Comparison of ENCODE assay signal across 37 cellular contexts in the genomic region with DNA sequence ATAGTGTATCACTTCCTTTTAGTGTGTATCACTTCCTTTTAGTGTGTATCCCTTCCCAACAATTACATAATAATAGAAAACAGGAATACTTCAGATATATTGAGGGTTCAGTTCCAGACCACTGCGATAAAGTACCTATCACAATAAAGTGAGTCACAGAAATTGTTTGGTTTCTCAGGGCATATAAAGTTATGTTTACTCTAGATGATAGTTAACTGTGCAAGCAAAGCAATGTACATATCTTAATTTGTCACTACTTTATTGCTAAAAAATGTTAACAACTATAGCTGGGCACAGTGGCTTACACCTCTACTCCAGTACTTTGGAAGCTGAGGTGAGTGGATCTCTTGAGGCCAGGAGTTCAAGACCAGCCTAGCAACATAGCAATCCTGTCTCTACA.
"Had no signal": no experiment of that assay in that cellular context is flagged by ENCODE, and none has a peak within 500 bp of the region (broad histone marks: within the 10 kb centered on the region; RNA-seq: fewer than 3 reads in every experiment).

No MANE protein-coding gene starts in this region.

- H3K4me3 Mint-ChIP-seq: activated B cell treated with CpG ODN at 0.5 μM for 24 hours; activated CD4-positive, alpha-beta memory T cell treated with anti-CD3 and anti-CD28 coated beads, Interleukin-2, amount 10 ng/mL, durations not matched to agents 7 days and 5 days; activated CD4-positive, alpha-beta T cell treated with anti-CD3 and anti-CD28 coated beads for 36 hours; activated CD4-positive, alpha-beta T cell treated with anti-CD3 and anti-CD28 coated beads, Interleukin-2, amount 10 ng/mL, durations not matched to agents 7 days and 5 days; activated CD8-positive, alpha-beta memory T cell treated with anti-CD3 and anti-CD28 coated beads, Interleukin-2, amount 10 ng/mL, durations not matched to agents 7 days and 5 days; activated CD8-positive, alpha-beta T cell treated with anti-CD3 and anti-CD28 coated beads, Interleukin-2, amount 10 ng/mL, durations not matched to agents 7 days and 5 days; activated naive CD4-positive, alpha-beta T cell treated with anti-CD3 and anti-CD28 coated beads, Interleukin-2, amount 10 ng/mL, durations not matched to agents 7 days and 5 days; activated naive CD4-positive, alpha-beta T cell treated with anti-CD3 and anti-CD28 coated beads, Interleukin-2, amount 50 U/mL, for 24 hours; activated naive CD8-positive, alpha-beta T cell; activated naive CD8-positive, alpha-beta T cell treated with anti-CD3 and anti-CD28 coated beads, Interleukin-2, amount 10 ng/mL, durations not matched to agents 7 days and 5 days; activated naive CD8-positive, alpha-beta T cell treated with anti-CD3 and anti-CD28 coated beads, Interleukin-2, amount 50 U/mL, for 24 hours; activated T-cell treated with anti-CD3 and anti-CD28 coated beads, Interleukin-2, amount 50 U/mL, for 24 hours; brain; central memory CD8-positive, alpha-beta T cell; T-helper 1 cell treated with Interleukin-12 subunit alpha and Interleukin-12 subunit beta and Interleukin-4 antibody, amounts not matched to agents 30 μg/mL and 1 μg/mL, for 36 hours; T-helper 2 cell treated with Interferon-gamma antibody and Interleukin-4, amounts not matched to agents 5 μg/mL and 100 μg/mL, for 36 hours had no signal

- H3K4me1 ChIP-seq: ascending aorta had no signal

- H3K4me3 ChIP-seq: ascending aorta, cardiac muscle cell had no signal

- DNase-seq: activated B cell treated with CpG ODN at 0.5 μM for 24 hours; activated CD4-positive, alpha-beta memory T cell treated with anti-CD3 and anti-CD28 coated beads, Interleukin-2, amount 10 ng/mL, durations not matched to agents 7 days and 5 days; activated CD4-positive, alpha-beta T cell treated with anti-CD3 and anti-CD28 coated beads for 1 hour; activated CD4-positive, alpha-beta T cell treated with anti-CD3 and anti-CD28 coated beads for 36 hours; activated CD4-positive, alpha-beta T cell treated with anti-CD3 and anti-CD28 coated beads for 48 hours; activated CD4-positive, alpha-beta T cell treated with anti-CD3 and anti-CD28 coated beads, Interleukin-2, amount 10 ng/mL, durations not matched to agents 7 days and 5 days; activated CD4-positive, alpha-beta T cell treated with anti-CD3 and anti-CD28 coated beads, Interleukin-2, amount 50 U/mL, for 48 hours; activated CD8-positive, alpha-beta memory T cell treated with anti-CD3 and anti-CD28 coated beads for 24 hours; activated CD8-positive, alpha-beta memory T cell treated with anti-CD3 and anti-CD28 coated beads, Interleukin-2, amount 10 ng/mL, durations not matched to agents 7 days and 5 days; activated CD8-positive, alpha-beta memory T cell treated with anti-CD3 and anti-CD28 coated beads, Interleukin-2, amount 50 U/mL, for 48 hours; activated CD8-positive, alpha-beta T cell treated with anti-CD3 and anti-CD28 coated beads, Interleukin-2, amount 10 ng/mL, durations not matched to agents 7 days and 5 days; activated effector memory CD4-positive, alpha-beta T cell treated with Interleukin-2 at 50 U/mL for 16 hours; activated gamma-delta T cell; activated naive CD4-positive, alpha-beta T cell treated with anti-CD3 and anti-CD28 coated beads, Interleukin-2, amount 10 ng/mL, durations not matched to agents 7 days and 5 days; activated naive CD4-positive, alpha-beta T cell treated with Interleukin-2 at 50 U/mL for 16 hours; activated naive CD8-positive, alpha-beta T cell treated with anti-CD3 and anti-CD28 coated beads, Interleukin-2, amount 10 ng/mL, durations not matched to agents 7 days and 5 days; activated naive CD8-positive, alpha-beta T cell treated with anti-CD3 and anti-CD28 coated beads, Interleukin-2, amount 50 U/mL, for 24 hours; activated T-cell treated with anti-CD3 and anti-CD28 coated beads, Interleukin-2, amount 50 U/mL, for 24 hours; activated T-cell treated with anti-CD3 and anti-CD28 coated beads, Interleukin-2, amount 50 U/mL, for 48 hours; amygdala; anterior cingulate cortex; caudate nucleus; cerebellar nuclear complex; T-helper 1 cell; T-helper 2 cell; T-helper 9 cell had no signal

- H3K27ac Mint-ChIP-seq: activated B cell treated with CpG ODN at 0.5 μM for 24 hours; activated CD4-positive, alpha-beta memory T cell treated with anti-CD3 and anti-CD28 coated beads, Interleukin-2, amount 10 ng/mL, durations not matched to agents 7 days and 5 days; activated CD4-positive, alpha-beta T cell treated with anti-CD3 and anti-CD28 coated beads for 36 hours; activated CD4-positive, alpha-beta T cell treated with anti-CD3 and anti-CD28 coated beads, Interleukin-2, amount 10 ng/mL, durations not matched to agents 7 days and 5 days; activated CD8-positive, alpha-beta memory T cell treated with anti-CD3 and anti-CD28 coated beads, Interleukin-2, amount 10 ng/mL, durations not matched to agents 7 days and 5 days; activated CD8-positive, alpha-beta T cell treated with anti-CD3 and anti-CD28 coated beads, Interleukin-2, amount 10 ng/mL, durations not matched to agents 7 days and 5 days; activated naive CD4-positive, alpha-beta T cell treated with anti-CD3 and anti-CD28 coated beads, Interleukin-2, amount 10 ng/mL, durations not matched to agents 7 days and 5 days; activated naive CD4-positive, alpha-beta T cell treated with anti-CD3 and anti-CD28 coated beads, Interleukin-2, amount 50 U/mL, for 24 hours; activated naive CD8-positive, alpha-beta T cell; activated naive CD8-positive, alpha-beta T cell treated with anti-CD3 and anti-CD28 coated beads, Interleukin-2, amount 10 ng/mL, durations not matched to agents 7 days and 5 days; activated naive CD8-positive, alpha-beta T cell treated with anti-CD3 and anti-CD28 coated beads, Interleukin-2, amount 50 U/mL, for 24 hours; activated T-cell treated with anti-CD3 and anti-CD28 coated beads, Interleukin-2, amount 50 U/mL, for 24 hours; activated T-helper 2 cell treated with anti-CD3 and anti-CD28 coated beads, Interferon-gamma antibody, Interleukin-2, Interleukin-4, amounts not matched to agents 10 μg/mL and 5 μg/mL and 100 μg/mL, durations not matched to agents 14 hours and 24 hours and 36 hours; brain; T-helper 1 cell treated with Interleukin-12 subunit alpha and Interleukin-12 subunit beta and Interleukin-4 antibody, amounts not matched to agents 30 μg/mL and 1 μg/mL, for 36 hours; T-helper 2 cell treated with Interferon-gamma antibody and Interleukin-4, amounts not matched to agents 5 μg/mL and 100 μg/mL, for 36 hours had no signal

- H3K27me3 ChIP-seq: ascending aorta, cardiac muscle cell had no signal

- H3K36me3 Mint-ChIP-seq: activated CD8-positive, alpha-beta memory T cell treated with anti-CD3 and anti-CD28 coated beads, Interleukin-2, amount 10 ng/mL, durations not matched to agents 7 days and 5 days; activated naive CD4-positive, alpha-beta T cell treated with anti-CD3 and anti-CD28 coated beads, Interleukin-2, amount 10 ng/mL, durations not matched to agents 7 days and 5 days; activated naive CD4-positive, alpha-beta T cell treated with anti-CD3 and anti-CD28 coated beads, Interleukin-2, amount 50 U/mL, for 24 hours; activated naive CD8-positive, alpha-beta T cell; activated naive CD8-positive, alpha-beta T cell treated with anti-CD3 and anti-CD28 coated beads, Interleukin-2, amount 10 ng/mL, durations not matched to agents 7 days and 5 days; brain had no signal

- ATAC-seq: activated CD4-positive, alpha-beta T cell treated with anti-CD3 and anti-CD28 coated beads for 36 hours; activated CD4-positive, CD25-positive, alpha-beta regulatory T cell treated with anti-CD3 and anti-CD28 coated beads, Interleukin-2, amount 50 U/mL, for 24 hours; activated CD8-positive, alpha-beta memory T cell treated with anti-CD3 and anti-CD28 coated beads, Interleukin-2, amount 10 ng/mL, durations not matched to agents 7 days and 5 days; activated CD8-positive, alpha-beta T cell treated with anti-CD3 and anti-CD28 coated beads, Interleukin-2, amount 10 ng/mL, durations not matched to agents 7 days and 5 days; activated naive CD8-positive, alpha-beta T cell treated with anti-CD3 and anti-CD28 coated beads, Interleukin-2, amount 50 U/mL, for 24 hours had no signal

- H3K27me3 Mint-ChIP-seq: activated B cell treated with CpG ODN at 0.5 μM for 24 hours; activated CD4-positive, alpha-beta memory T cell treated with anti-CD3 and anti-CD28 coated beads, Interleukin-2, amount 10 ng/mL, durations not matched to agents 7 days and 5 days; activated CD4-positive, alpha-beta T cell treated with anti-CD3 and anti-CD28 coated beads for 36 hours; activated CD4-positive, alpha-beta T cell treated with anti-CD3 and anti-CD28 coated beads, Interleukin-2, amount 10 ng/mL, durations not matched to agents 7 days and 5 days; activated CD8-positive, alpha-beta memory T cell treated with anti-CD3 and anti-CD28 coated beads, Interleukin-2, amount 10 ng/mL, durations not matched to agents 7 days and 5 days; activated naive CD4-positive, alpha-beta T cell treated with anti-CD3 and anti-CD28 coated beads, Interleukin-2, amount 10 ng/mL, durations not matched to agents 7 days and 5 days; activated naive CD8-positive, alpha-beta T cell treated with anti-CD3 and anti-CD28 coated beads, Interleukin-2, amount 10 ng/mL, durations not matched to agents 7 days and 5 days; activated naive CD8-positive, alpha-beta T cell treated with anti-CD3 and anti-CD28 coated beads, Interleukin-2, amount 50 U/mL, for 24 hours; activated T-cell treated with anti-CD3 and anti-CD28 coated beads, Interleukin-2, amount 50 U/mL, for 24 hours; brain; central memory CD8-positive, alpha-beta T cell had no signal

- H3K36me3 ChIP-seq: ascending aorta, cardiac muscle cell had no signal

- H3K27ac ChIP-seq: ascending aorta, cardiac muscle cell, VCaP had no signal

- H3K4me1 Mint-ChIP-seq: activated B cell treated with CpG ODN at 0.5 μM for 24 hours; activated CD4-positive, alpha-beta memory T cell treated with anti-CD3 and anti-CD28 coated beads, Interleukin-2, amount 10 ng/mL, durations not matched to agents 7 days and 5 days; activated CD4-positive, alpha-beta T cell treated with anti-CD3 and anti-CD28 coated beads for 36 hours; activated CD4-positive, alpha-beta T cell treated with anti-CD3 and anti-CD28 coated beads, Interleukin-2, amount 10 ng/mL, durations not matched to agents 7 days and 5 days; activated CD8-positive, alpha-beta memory T cell treated with anti-CD3 and anti-CD28 coated beads, Interleukin-2, amount 10 ng/mL, durations not matched to agents 7 days and 5 days; activated naive CD4-positive, alpha-beta T cell treated with anti-CD3 and anti-CD28 coated beads, Interleukin-2, amount 10 ng/mL, durations not matched to agents 7 days and 5 days; activated naive CD4-positive, alpha-beta T cell treated with anti-CD3 and anti-CD28 coated beads, Interleukin-2, amount 50 U/mL, for 24 hours; activated naive CD8-positive, alpha-beta T cell treated with anti-CD3 and anti-CD28 coated beads, Interleukin-2, amount 10 ng/mL, durations not matched to agents 7 days and 5 days; activated naive CD8-positive, alpha-beta T cell treated with anti-CD3 and anti-CD28 coated beads, Interleukin-2, amount 50 U/mL, for 24 hours; brain; central memory CD8-positive, alpha-beta T cell had no signal
